In the genomic region with DNA sequence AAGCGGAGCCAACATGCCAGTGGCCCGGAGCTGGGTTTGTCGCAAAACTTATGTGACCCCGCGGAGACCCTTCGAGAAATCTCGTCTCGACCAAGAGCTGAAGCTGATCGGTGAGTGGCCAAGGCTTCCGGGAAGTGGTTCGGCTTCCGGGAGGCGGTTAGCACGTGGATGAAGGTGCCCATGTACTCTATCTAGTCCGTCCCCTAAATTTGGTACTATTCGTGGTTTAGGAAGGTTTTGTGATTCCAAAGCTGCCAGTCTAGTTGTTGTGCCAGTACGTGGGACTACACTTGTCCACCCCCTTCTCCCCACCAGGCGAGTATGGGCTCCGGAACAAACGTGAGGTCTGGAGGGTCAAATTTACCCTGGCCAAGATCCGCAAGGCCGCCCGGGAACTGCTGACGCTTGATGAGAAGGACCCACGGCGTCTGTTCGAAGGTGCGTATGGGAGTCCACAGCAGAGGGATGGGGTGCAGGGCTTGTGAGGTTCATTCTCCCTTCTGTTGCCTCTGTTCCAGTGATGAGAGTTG, we compare ENCODE assay signal across 8 cellular contexts. TPM values are rescaled to one million over a fixed set of nuclear protein-coding genes. Genes with fewer than 3 reads are reported as not detected.
DNase-seq lines count a peak whose midpoint lies in the region; ATAC-seq and TF ChIP-seq lines count a peak whose summit lies in the region.

No MANE protein-coding gene starts in this region.

- no peak for ATAC-seq in stimulated activated memory B cell treated with anti-CD40 and anti-IgM and Interleukin-4, amounts not matched to agents 10 μg/mL and 1 μg/mL and 100 μg/mL, for 72 hours
- no peak for ATAC-seq in HG02885 (IDR thresholded peaks at IDR 0.05; ENCODE audit: poor library complexity, unreplicated experiment)
- ATAC-seq in HG03135 (IDR thresholded peaks at IDR 0.05; ENCODE audit: unreplicated experiment): no peak

- H3K36me3 Mint-ChIP-seq in activated T-helper 1 cell treated with anti-CD3 and anti-CD28 coated beads, Interleukin-12 subunit alpha, Interleukin-12 subunit beta, Interleukin-2, Interleukin-4 antibody, amounts not matched to agents 30 ng/mL and 10 ng/mL and 1 ng/mL, durations not matched to agents 14 hours and 24 hours and 36 hours (ENCODE audit: low read depth): peaks cover 58% of the 10 kb centered on the region
- H3K36me3 Mint-ChIP-seq in stimulated activated memory B cell treated with anti-CD40 and anti-IgM and Interleukin-4, amounts not matched to agents 10 μg/mL and 1 μg/mL and 100 μg/mL, for 72 hours: peaks cover 54% of the 10 kb centered on the region

- CTCF ChIA-PET in HEK293T (lab: Yijun Ruan, JAX): interaction anchor here (0.5 kb wide), 1 partner anchor 9 kb away, joined by 4 read pairs; no protein-coding TSS in a partner anchor

- no peak overlapping the region for H3K27ac ChIP-seq in iPS DF 6.9 (ENCODE audit: low read length)

- H3K27ac Mint-ChIP-seq in activated T-helper 1 cell treated with anti-CD3 and anti-CD28 coated beads, Interleukin-12 subunit alpha, Interleukin-12 subunit beta, Interleukin-2, Interleukin-4 antibody, amounts not matched to agents 30 ng/mL and 10 ng/mL and 1 ng/mL, durations not matched to agents 14 hours and 24 hours and 36 hours: peak overlapping the region; percentile 99
- peak overlapping the region; percentile 95 for H3K27ac Mint-ChIP-seq in stimulated activated memory B cell treated with anti-CD40 and anti-IgM and Interleukin-4, amounts not matched to agents 10 μg/mL and 1 μg/mL and 100 μg/mL, for 72 hours

- H3K9me3 ChIP-seq in iPS DF 6.9 (ENCODE audit: control insufficient read depth, insufficient read depth, low read length): no peaks in the 10 kb centered on the region

- intact Hi-C loops in activated T-helper 1 cell treated with anti-CD3 and anti-CD28 coated beads, Interleukin-12 subunit alpha, Interleukin-12 subunit beta, Interleukin-2, Interleukin-4 antibody, amounts not matched to agents 30 ng/mL and 10 ng/mL and 1 ng/mL, durations not matched to agents 14 hours and 24 hours and 36 hours (cut with micrococcal nuclease): loop anchor here (2.0 to 5.0 kb wide), 2 partner anchors 248 to 664 kb away; partner anchors contain the start of genes LENG8 and ZNF331

- POLR2A ChIA-PET in HEK293T (lab: Yijun Ruan, JAX): interaction anchor here (0.7 to 3.4 kb wide), 9 partner anchors 8 to 263 kb away, joined by 3 to 76 read pairs (median 4); partner anchors contain the start of genes CNOT3, LENG1, LENG9 and MBOAT7

- DNase-seq in HEK293T (ENCODE audit: extremely low spot score) (no peak), iPS DF 6.9 (ENCODE audit: low read depth, low spot score) (no peak), HCEC 1CT (no peak), NCI-H2227 (lab: John Stamatoyannopoulos, UW; ENCODE audit: unreplicated experiment) (no peak)
- DNase-seq in activated T-helper 1 cell treated with anti-CD3 and anti-CD28 coated beads, Interleukin-12 subunit alpha, Interleukin-12 subunit beta, Interleukin-2, Interleukin-4 antibody, amounts not matched to agents 30 ng/mL and 10 ng/mL and 1 ng/mL, durations not matched to agents 14 hours and 24 hours and 36 hours (ENCODE audit: low spot score): no peak

- no peaks in the 10 kb centered on the region for H3K27me3 ChIP-seq in iPS DF 6.9 (ENCODE audit: control insufficient read depth, insufficient read depth, low read length)

- WGBS in iPS DF 6.9 (ENCODE audit: insufficient coverage, insufficient read length): no CpG with 5 or more reads among the region's 28 CpGs

- H3K36me3 ChIP-seq in iPS DF 6.9 (ENCODE audit: control insufficient read depth, insufficient read depth, low read length): peaks cover 36% of the 10 kb centered on the region

- peak overlapping the region; percentile 95 for H3K4me3 Mint-ChIP-seq in activated T-helper 1 cell treated with anti-CD3 and anti-CD28 coated beads, Interleukin-12 subunit alpha, Interleukin-12 subunit beta, Interleukin-2, Interleukin-4 antibody, amounts not matched to agents 30 ng/mL and 10 ng/mL and 1 ng/mL, durations not matched to agents 14 hours and 24 hours and 36 hours
- H3K4me3 Mint-ChIP-seq in stimulated activated memory B cell treated with anti-CD40 and anti-IgM and Interleukin-4, amounts not matched to agents 10 μg/mL and 1 μg/mL and 100 μg/mL, for 72 hours: peak overlapping the region; percentile 97

- no peaks in the 10 kb centered on the region for H3K27me3 Mint-ChIP-seq in activated T-helper 1 cell treated with anti-CD3 and anti-CD28 coated beads, Interleukin-12 subunit alpha, Interleukin-12 subunit beta, Interleukin-2, Interleukin-4 antibody, amounts not matched to agents 30 ng/mL and 10 ng/mL and 1 ng/mL, durations not matched to agents 14 hours and 24 hours and 36 hours (ENCODE audit: insufficient read depth)
- no peaks in the 10 kb centered on the region for H3K27me3 Mint-ChIP-seq in stimulated activated memory B cell treated with anti-CD40 and anti-IgM and Interleukin-4, amounts not matched to agents 10 μg/mL and 1 μg/mL and 100 μg/mL, for 72 hours

- peak overlapping the region; percentile 77 for H3K4me3 ChIP-seq in iPS DF 6.9 (ENCODE audit: low read length)

- H3K4me1 Mint-ChIP-seq in activated T-helper 1 cell treated with anti-CD3 and anti-CD28 coated beads, Interleukin-12 subunit alpha, Interleukin-12 subunit beta, Interleukin-2, Interleukin-4 antibody, amounts not matched to agents 30 ng/mL and 10 ng/mL and 1 ng/mL, durations not matched to agents 14 hours and 24 hours and 36 hours (ENCODE audit: low read depth): peaks cover 55% of the 10 kb centered on the region
- H3K4me1 Mint-ChIP-seq in stimulated activated memory B cell treated with anti-CD40 and anti-IgM and Interleukin-4, amounts not matched to agents 10 μg/mL and 1 μg/mL and 100 μg/mL, for 72 hours: peaks cover 54% of the 10 kb centered on the region

- H3K9me3 Mint-ChIP-seq in activated T-helper 1 cell treated with anti-CD3 and anti-CD28 coated beads, Interleukin-12 subunit alpha, Interleukin-12 subunit beta, Interleukin-2, Interleukin-4 antibody, amounts not matched to agents 30 ng/mL and 10 ng/mL and 1 ng/mL, durations not matched to agents 14 hours and 24 hours and 36 hours: no peaks in the 10 kb centered on the region
- no peaks in the 10 kb centered on the region for H3K9me3 Mint-ChIP-seq in stimulated activated memory B cell treated with anti-CD40 and anti-IgM and Interleukin-4, amounts not matched to agents 10 μg/mL and 1 μg/mL and 100 μg/mL, for 72 hours

- peaks cover 2% of the 10 kb centered on the region; the same call in 1 of the 2 replicates for H3K4me1 ChIP-seq in iPS DF 6.9 (ENCODE audit: control insufficient read depth, insufficient read depth, low read length)

TF ChIP-seq in HEK293T, 16 proteins besides CTCF, POLR2A, EP300 and RAD21:
- TF ChIP-seq ELF4 (IDR thresholded peaks at IDR 0.05) (no peak), NFRKB (IDR thresholded peaks at IDR 0.05) (peak; percentile 2; the same call in 1 of the 2 replicates), L3MBTL2 (conservative IDR thresholded peaks at IDR 0.05) (peak; percentile 52)

RNA-seq across cellular contexts. Expression of gene RPS9, which starts 0.6 kb away (rescaled TPM):
- 1,475 and 1,511 TPM in 2 replicates for total RNA-seq in activated T-helper 1 cell treated with anti-CD3 and anti-CD28 coated beads, Interleukin-12 subunit alpha, Interleukin-12 subunit beta, Interleukin-2, Interleukin-4 antibody, amounts not matched to agents 30 ng/mL and 10 ng/mL and 1 ng/mL, durations not matched to agents 14 hours and 24 hours and 36 hours

RNA-seq across cellular contexts. Expression of gene TSEN34, which starts 10.1 kb away (rescaled TPM):
- 20.1 and 20.9 TPM in 2 replicates for total RNA-seq in activated T-helper 1 cell treated with anti-CD3 and anti-CD28 coated beads, Interleukin-12 subunit alpha, Interleukin-12 subunit beta, Interleukin-2, Interleukin-4 antibody, amounts not matched to agents 30 ng/mL and 10 ng/mL and 1 ng/mL, durations not matched to agents 14 hours and 24 hours and 36 hours

RNA-seq across cellular contexts. Expression of gene MBOAT7, which starts 11.9 kb away (rescaled TPM):
- total RNA-seq in activated T-helper 1 cell treated with anti-CD3 and anti-CD28 coated beads, Interleukin-12 subunit alpha, Interleukin-12 subunit beta, Interleukin-2, Interleukin-4 antibody, amounts not matched to agents 30 ng/mL and 10 ng/mL and 1 ng/mL, durations not matched to agents 14 hours and 24 hours and 36 hours: 255 and 263 TPM in 2 replicates

RNA-seq across cellular contexts. Expression of gene LILRB3, which starts 21.6 kb away (rescaled TPM):
- total RNA-seq in activated T-helper 1 cell treated with anti-CD3 and anti-CD28 coated beads, Interleukin-12 subunit alpha, Interleukin-12 subunit beta, Interleukin-2, Interleukin-4 antibody, amounts not matched to agents 30 ng/mL and 10 ng/mL and 1 ng/mL, durations not matched to agents 14 hours and 24 hours and 36 hours: 0.67 and 0.78 TPM in 2 replicates

RNA-seq across cellular contexts. Expression of gene TMC4, which starts 28.3 kb away (rescaled TPM):
- total RNA-seq in activated T-helper 1 cell treated with anti-CD3 and anti-CD28 coated beads, Interleukin-12 subunit alpha, Interleukin-12 subunit beta, Interleukin-2, Interleukin-4 antibody, amounts not matched to agents 30 ng/mL and 10 ng/mL and 1 ng/mL, durations not matched to agents 14 hours and 24 hours and 36 hours: 0.73 and 0.83 TPM in 2 replicates
